ENCODE assay signal across 25 cellular contexts in the genomic region with DNA sequence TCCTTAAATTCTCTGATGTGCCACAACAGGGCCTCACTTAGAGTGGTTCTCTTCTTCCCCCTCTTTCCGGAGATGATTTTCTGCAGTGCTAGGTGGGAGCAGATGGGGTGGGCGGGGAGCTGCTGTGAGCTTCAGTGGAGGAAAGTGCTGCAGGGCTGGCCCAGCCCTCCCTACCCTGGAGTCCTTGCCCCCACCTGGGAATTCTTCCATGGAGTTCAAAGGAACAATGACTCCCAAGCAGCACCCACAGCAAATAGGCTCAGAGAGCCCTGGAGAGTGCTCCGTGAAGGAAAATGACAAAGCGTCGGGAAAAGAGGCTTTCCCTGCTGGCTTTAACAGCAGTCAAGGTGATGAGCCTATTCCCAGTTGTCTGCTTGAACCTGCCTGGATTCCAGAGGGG. TPM values are rescaled to one million over a fixed set of nuclear protein-coding genes. Genes with fewer than 3 reads are reported as not detected.
DNase-seq lines count a peak whose midpoint lies in the region; TF ChIP-seq lines count a peak whose summit lies in the region.
"Had no signal": no experiment of that assay in that cellular context is flagged by ENCODE, and none has a peak within 500 bp of the region (broad histone marks: within the 10 kb centered on the region; RNA-seq: fewer than 3 reads in every experiment).

No MANE protein-coding gene starts in this region.

- intact Hi-C loops in esophagus muscularis mucosa (cut with DNase I) (no loop called here), stomach (cut with DNase I; ENCODE audit: low total_unique reads) (no loop called here)

- no peak overlapping the region for H3K27ac ChIP-seq in esophagus muscularis mucosa (replicated peaks in 1 of 4)
- no peak overlapping the region for H3K27ac ChIP-seq in stomach
- H3K27ac ChIP-seq: C4-2B, HL-60 had no signal

- H3K9me3 ChIP-seq in esophagus muscularis mucosa: peaks cover 0 to 5% (median 0%) of the 10 kb centered on the region in 4 donors
- peaks cover 0 to 9% (median 0%) of the 10 kb centered on the region in 4 donors for H3K9me3 ChIP-seq in stomach
- H3K9me3 ChIP-seq: MG63, SK-N-SH had no signal

- H3K27me3 ChIP-seq in esophagus muscularis mucosa: peaks cover 0 to 11% (median 2%) of the 10 kb centered on the region in 4 donors
- H3K27me3 ChIP-seq in stomach: peaks cover 0 to 11% (median 0%) of the 10 kb centered on the region in 3 donors
- H3K27me3 ChIP-seq: MG63 had no signal

- H3K36me3 ChIP-seq in esophagus muscularis mucosa (no peaks in the 10 kb centered on the region), stomach (no peaks in the 10 kb centered on the region)
- H3K36me3 ChIP-seq: MG63 had no signal

- 77% methylated on average over 5 of the region's 5 CpGs for WGBS in esophagus muscularis mucosa
- WGBS in stomach, 5 donors: 53 to 73% (median 58%) methylated on average over 5 of the region's 5 CpGs

- DNase-seq in activated CD8-positive, alpha-beta memory T cell treated with anti-CD3 and anti-CD28 coated beads for 24 hours: peak; percentile 38
- DNase-seq in activated CD8-positive, alpha-beta memory T cell treated with anti-CD3 and anti-CD28 coated beads, Interleukin-2, amount 50 U/mL, for 48 hours: no peak
- DNase-seq in NCI-H69 (lab: John Stamatoyannopoulos, UW) (peak; percentile 73), esophagus muscularis mucosa (ENCODE audit: extremely low spot score) (peak; percentile 78), NCI-H510A (lab: John Stamatoyannopoulos, UW) (no peak), OCI-M1 (lab: John Stamatoyannopoulos, UW) (no peak), stomach (no peak)
- DNase-seq: Calu3; CD8-positive, alpha-beta memory T cell; DMS79; H9; MG63; NCI-H1417; NCI-H187 treated with DMSO at 0.1 percent for 48 hours; NCI-H2107; NCI-H345; NCI-H526 treated with DMSO at 0.1 percent for 48 hours; SIG-M5; SK-N-SH had no signal

- H3K4me3 ChIP-seq in esophagus muscularis mucosa: no peak overlapping the region
- H3K4me3 ChIP-seq in stomach: no peak overlapping the region
- H3K4me3 ChIP-seq: K562, MG63 had no signal

- H3K4me1 ChIP-seq in esophagus muscularis mucosa (peaks cover 4 to 12% (median 11%) of the 10 kb centered on the region in 4 donors), stomach (peaks cover 0 to 13% (median 3%) of the 10 kb centered on the region in 4 donors)

- TF ChIP-seq POLR2A in esophagus muscularis mucosa (IDR thresholded peaks at IDR 0.05; ENCODE audit: low read depth) (no peak), stomach (IDR thresholded peaks at IDR 0.05) (no peak)

- no peak for TF ChIP-seq CTCF in esophagus muscularis mucosa (IDR thresholded peaks at IDR 0.05)
- TF ChIP-seq CTCF in stomach (IDR thresholded peaks at IDR 0.05): no peak

- TF ChIP-seq EP300 in esophagus muscularis mucosa (IDR thresholded peaks at IDR 0.05) (no peak), stomach (IDR thresholded peaks at IDR 0.05) (no peak)

RNA-seq across cellular contexts. Expression of a gene that starts 28.8 kb away (rescaled TPM):
- under 1 TPM in 2 of 4 donors, not detected in 2; 0.13 to 0.50 TPM for total RNA-seq in esophagus muscularis mucosa
- total RNA-seq in stomach: 1 to 10 TPM in 1 of 5 donors, under 1 TPM in 1, not detected in 3; 0.45 to 1.3 TPM
- polyA plus RNA-seq in stomach: under 1 TPM in 2 of 3 donors, not detected in 1; 0.03 to 0.12 TPM
- total RNA-seq: Calu3; CD8-positive, alpha-beta memory T cell; HepG2; HT-29; K562; LHCN-M2 had no signal
- polyA plus RNA-seq: CD8-positive, alpha-beta memory T cell; HepG2; K562; SK-N-SH had no signal

Comparison
In these comparisons a context has a peak if more than half of its experiments do, and no peak if none do; other contexts are left out.
1. DNase-seq: peak in activated CD8-positive, alpha-beta memory T cell treated with anti-CD3 and anti-CD28 coated beads for 24 hours (single experiment), NCI-H69 (single experiment) and esophagus muscularis mucosa (single experiment); none in activated CD8-positive, alpha-beta memory T cell treated with anti-CD3 and anti-CD28 coated beads, Interleukin-2, amount 50 U/mL, for 48 hours (single experiment), NCI-H510A (single experiment), OCI-M1 (single experiment) and stomach (single experiment).